Comparison of ENCODE assay signal across 16 cellular contexts in the genomic region with DNA sequence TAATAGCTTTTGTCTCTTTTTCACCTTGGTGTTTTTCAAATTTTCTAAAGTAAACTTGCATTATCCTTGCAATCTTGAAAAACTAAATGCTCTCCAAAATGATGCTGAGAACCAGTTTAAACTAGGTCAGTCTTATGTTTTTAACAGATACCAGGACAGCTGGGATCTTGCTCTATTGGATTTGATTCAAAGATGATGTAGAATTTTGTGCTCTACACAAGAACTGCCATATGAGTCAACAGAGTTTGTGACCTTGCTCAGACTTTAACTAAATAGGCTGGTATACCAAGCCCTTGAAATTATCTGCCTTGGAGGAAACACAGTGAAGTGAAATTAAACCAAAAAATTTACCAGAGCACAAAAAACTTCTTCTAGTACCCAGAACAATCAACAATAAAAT.
DNase-seq lines count a peak whose midpoint lies in the region; TF ChIP-seq lines count a peak whose summit lies in the region.
"Had no signal": no experiment of that assay in that cellular context is flagged by ENCODE, and none has a peak within 500 bp of the region (broad histone marks: within the 10 kb centered on the region; RNA-seq: fewer than 3 reads in every experiment).

No MANE protein-coding gene starts in this region.

- H3K4me1 ChIP-seq in tibial nerve, result no peaks in the 10 kb centered on the region
- H3K4me1 ChIP-seq: A549, Caco-2 had no signal

- DNase-seq in DMS 273 (lab: John Stamatoyannopoulos, UW; ENCODE audit: unreplicated experiment) (peak; percentile 7), DMS 273 treated with DMSO at 0.1 percent for 48 hours (lab: John Stamatoyannopoulos, UW) (no peak), LHCN-M2 (ENCODE audit: low read depth) (peak; percentile 74), cerebellar cortex (ENCODE audit: low spot score) (peak; percentile 92), pons (ENCODE audit: low spot score) (peak; percentile 12), tibial nerve (ENCODE audit: low spot score in 2 of 2) (no peak), NCI-H1092 (lab: John Stamatoyannopoulos, UW) (no peak)
- DNase-seq: AML-193; Caco-2; CD4-positive, alpha-beta T cell; DMS53; DND-41; EL; H9 had no signal

- TF ChIP-seq POLR2A in tibial nerve (IDR thresholded peaks at IDR 0.05), result no peak

- no peak overlapping the region for H3K27ac ChIP-seq in tibial nerve
- H3K27ac ChIP-seq: A549, C4-2B had no signal

- H3K27me3 ChIP-seq in tibial nerve, result no peaks in the 10 kb centered on the region

- TF ChIP-seq EP300 in tibial nerve (IDR thresholded peaks at IDR 0.05), result no peak

- H3K4me3 ChIP-seq in tibial nerve, result no peak overlapping the region
- H3K4me3 ChIP-seq: A549 had no signal

- no peaks in the 10 kb centered on the region for H3K36me3 ChIP-seq in tibial nerve

- TF ChIP-seq CTCF in tibial nerve (IDR thresholded peaks at IDR 0.05), result no peak

- no peaks in the 10 kb centered on the region for H3K9me3 ChIP-seq in tibial nerve
- H3K9me3 ChIP-seq: A549, Caco-2 had no signal

Comparison
In these comparisons a context has a peak if more than half of its experiments do, and no peak if none do; other contexts are left out.
1. DNase-seq: peak in DMS 273 (single experiment), LHCN-M2 (single experiment), cerebellar cortex (single experiment) and pons (single experiment); none in DMS 273 treated with DMSO at 0.1 percent for 48 hours (single experiment), tibial nerve (0 of 2) and NCI-H1092 (single experiment).